In genomic region chr17:1226308-1226707, GRCh38 we compare ENCODE assay signal across 1 cellular context.
A peak's percentile ranks its signal among the peaks of the same experiment; 100 is the strongest.
TF ChIP-seq lines count a peak whose summit lies in the region.

No MANE protein-coding gene starts in this region.

TF ChIP-seq in GM12878, 131 proteins besides CTCF, POLR2A, EP300 and RAD21:
- TF ChIP-seq RCOR1 (conservative IDR thresholded peaks at IDR 0.05; ENCODE audit: low read depth, low read length) (no peak), BRCA1 (IDR thresholded peaks at IDR 0.05; ENCODE audit: low read depth, low read length) (no peak), SKIL (IDR thresholded peaks at IDR 0.05; ENCODE audit: low read depth, poor library complexity, severe bottlenecking) (no peak), SPI1 (IDR thresholded peaks at IDR 0.05; ENCODE audit: borderline replicate concordance, insufficient read depth, low read depth, low read length) (no peak), ESRRA (IDR thresholded peaks at IDR 0.05; ENCODE audit: low read length) (no peak), POLR2AphosphoS5 (IDR thresholded peaks at IDR 0.05; ENCODE audit: low read length) (peak; percentile 43; the same call in 1 of the 2 replicates)
- TF ChIP-seq, protein P1, sequence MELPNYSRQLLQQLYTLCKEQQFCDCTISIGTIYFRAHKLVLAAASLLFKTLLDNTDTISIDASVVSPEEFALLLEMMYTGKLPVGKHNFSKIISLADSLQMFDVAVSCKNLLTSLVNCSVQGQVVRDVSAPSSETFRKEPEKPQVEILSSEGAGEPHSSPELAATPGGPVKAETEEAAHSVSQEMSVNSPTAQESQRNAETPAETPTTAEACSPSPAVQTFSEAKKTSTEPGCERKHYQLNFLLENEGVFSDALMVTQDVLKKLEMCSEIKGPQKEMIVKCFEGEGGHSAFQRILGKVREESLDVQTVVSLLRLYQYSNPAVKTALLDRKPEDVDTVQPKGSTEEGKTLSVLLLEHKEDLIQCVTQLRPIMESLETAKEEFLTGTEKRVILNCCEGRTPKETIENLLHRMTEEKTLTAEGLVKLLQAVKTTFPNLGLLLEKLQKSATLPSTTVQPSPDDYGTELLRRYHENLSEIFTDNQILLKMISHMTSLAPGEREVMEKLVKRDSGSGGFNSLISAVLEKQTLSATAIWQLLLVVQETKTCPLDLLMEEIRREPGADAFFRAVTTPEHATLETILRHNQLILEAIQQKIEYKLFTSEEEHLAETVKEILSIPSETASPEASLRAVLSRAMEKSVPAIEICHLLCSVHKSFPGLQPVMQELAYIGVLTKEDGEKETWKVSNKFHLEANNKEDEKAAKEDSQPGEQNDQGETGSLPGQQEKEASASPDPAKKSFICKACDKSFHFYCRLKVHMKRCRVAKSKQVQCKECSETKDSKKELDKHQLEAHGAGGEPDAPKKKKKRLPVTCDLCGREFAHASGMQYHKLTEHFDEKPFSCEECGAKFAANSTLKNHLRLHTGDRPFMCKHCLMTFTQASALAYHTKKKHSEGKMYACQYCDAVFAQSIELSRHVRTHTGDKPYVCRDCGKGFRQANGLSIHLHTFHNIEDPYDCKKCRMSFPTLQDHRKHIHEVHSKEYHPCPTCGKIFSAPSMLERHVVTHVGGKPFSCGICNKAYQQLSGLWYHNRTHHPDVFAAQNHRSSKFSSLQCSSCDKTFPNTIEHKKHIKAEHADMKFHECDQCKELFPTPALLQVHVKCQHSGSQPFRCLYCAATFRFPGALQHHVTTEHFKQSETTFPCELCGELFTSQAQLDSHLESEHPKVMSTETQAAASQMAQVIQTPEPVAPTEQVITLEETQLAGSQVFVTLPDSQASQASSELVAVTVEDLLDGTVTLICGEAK (IDR thresholded peaks at IDR 0.05; ENCODE audit: borderline replicate concordance) = no peak
